In the genomic region with DNA sequence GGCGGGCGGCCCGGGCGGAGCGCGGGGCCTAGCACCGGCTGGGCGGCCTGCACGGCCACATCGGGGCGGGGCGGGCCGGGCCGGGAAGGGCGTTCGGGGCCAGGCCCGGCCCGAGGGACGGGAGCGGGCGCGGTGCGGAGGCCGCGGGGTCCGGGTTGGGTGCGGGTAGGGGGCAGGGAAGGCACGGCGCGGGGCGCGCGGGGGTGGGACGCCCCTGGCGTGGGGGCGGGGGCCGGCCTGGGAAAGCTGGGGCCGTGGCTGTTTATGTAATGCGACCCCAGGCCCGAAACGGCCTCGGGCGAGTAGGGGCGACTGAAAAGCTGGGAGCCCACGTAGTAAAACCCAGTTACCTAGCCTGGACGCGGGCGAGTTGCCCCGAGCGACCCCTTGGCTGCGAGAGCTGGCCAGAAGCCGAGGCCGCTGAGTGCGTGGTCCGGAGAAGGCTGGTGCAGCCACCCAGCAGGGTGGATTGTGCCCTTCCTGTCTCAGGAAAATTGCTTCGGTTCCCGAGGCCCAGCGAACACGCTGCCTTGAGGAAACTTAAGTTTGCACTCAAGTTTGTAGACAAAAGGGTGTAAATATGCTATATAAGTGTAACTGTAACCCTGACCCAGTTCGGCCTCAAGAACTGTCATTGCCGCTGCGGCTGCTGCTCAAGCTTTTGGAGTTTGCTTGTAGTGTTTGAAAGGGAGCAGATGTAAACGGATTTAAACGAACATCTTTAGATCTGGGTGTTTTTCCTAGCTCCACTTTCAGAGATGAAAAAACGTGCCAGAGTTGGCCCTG, we compare ENCODE assay signal across 8 cellular contexts.
DNase-seq lines count a peak whose midpoint lies in the region; ATAC-seq lines count a peak whose summit lies in the region.

No MANE protein-coding gene starts in this region.

- H3K4me2 ChIP-seq in BLaER1 treated with 17β-estradiol and CSF1 and Interleukin-3, amounts not matched to agents 10 nM and 100 nM = peak overlapping the region; percentile 69 to 97 (median 90)

- H3K27me3 Mint-ChIP-seq in T-helper 1 cell treated with Interleukin-12 subunit alpha and Interleukin-12 subunit beta and Interleukin-4 antibody, amounts not matched to agents 30 μg/mL and 1 μg/mL, for 36 hours (ENCODE audit: low read depth) = no peaks in the 10 kb centered on the region

- no peaks in the 10 kb centered on the region for H3K9me3 Mint-ChIP-seq in T-helper 1 cell treated with Interleukin-12 subunit alpha and Interleukin-12 subunit beta and Interleukin-4 antibody, amounts not matched to agents 30 μg/mL and 1 μg/mL, for 36 hours

- H3K27ac ChIP-seq in BLaER1 treated with 17β-estradiol and CSF1 and Interleukin-3, amounts not matched to agents 10 nM and 100 nM = peak overlapping the region; percentile 89 to 95 (median 93)
- H3K27ac ChIP-seq in caudate nucleus (ENCODE audit: low read depth, low read length) = peak overlapping the region; percentile 63

- peaks cover 49 to 52% (median 51%) of the 10 kb centered on the region in 11 experiments for H4K20me1 ChIP-seq in BLaER1 treated with 17β-estradiol and CSF1 and Interleukin-3, amounts not matched to agents 10 nM and 100 nM

- peaks cover 4% of the 10 kb centered on the region for H3K36me3 Mint-ChIP-seq in T-helper 1 cell treated with Interleukin-12 subunit alpha and Interleukin-12 subunit beta and Interleukin-4 antibody, amounts not matched to agents 30 μg/mL and 1 μg/mL, for 36 hours (ENCODE audit: low read depth)

- peak overlapping the region; percentile 68 to 92 (median 86) for H3K4me3 ChIP-seq in BLaER1 treated with 17β-estradiol and CSF1 and Interleukin-3, amounts not matched to agents 10 nM and 100 nM

- H3K4me1 ChIP-seq in BLaER1 treated with 17β-estradiol and CSF1 and Interleukin-3, amounts not matched to agents 10 nM and 100 nM = peaks cover 34 to 58% (median 47%) of the 10 kb centered on the region in 10 experiments

- no peaks in the 10 kb centered on the region for H3K9me3 ChIP-seq in BLaER1 treated with 17β-estradiol and CSF1 and Interleukin-3, amounts not matched to agents 10 nM and 100 nM (replicated peaks in 1 of 11)

- H3K4me1 Mint-ChIP-seq in T-helper 1 cell treated with Interleukin-12 subunit alpha and Interleukin-12 subunit beta and Interleukin-4 antibody, amounts not matched to agents 30 μg/mL and 1 μg/mL, for 36 hours (ENCODE audit: low read depth) = peaks cover 48% of the 10 kb centered on the region

- peak overlapping the region; percentile 89 to 97 (median 94) for H3K9ac ChIP-seq in BLaER1 treated with 17β-estradiol and CSF1 and Interleukin-3, amounts not matched to agents 10 nM and 100 nM

- peak overlapping the region; percentile 72 for H3K27ac Mint-ChIP-seq in T-helper 1 cell treated with Interleukin-12 subunit alpha and Interleukin-12 subunit beta and Interleukin-4 antibody, amounts not matched to agents 30 μg/mL and 1 μg/mL, for 36 hours

- peak overlapping the region; percentile 84 for H3K4me3 Mint-ChIP-seq in T-helper 1 cell treated with Interleukin-12 subunit alpha and Interleukin-12 subunit beta and Interleukin-4 antibody, amounts not matched to agents 30 μg/mL and 1 μg/mL, for 36 hours

- peak; percentile 6 for DNase-seq in GM19238 (ENCODE audit: insufficient read length, low spot score)
- peak in 36 of 61 donors; percentile 2 to 75 (median 38) for DNase-seq in caudate nucleus (lab: John Stamatoyannopoulos, UW)
- DNase-seq in kidney glomerular epithelial cell (lab: John Stamatoyannopoulos, UW) = peak; percentile 29
- DNase-seq in stimulated activated CD4-positive, alpha-beta T cell treated with anti-CD3 and anti-CD28 coated beads, Interleukin-1b, Interleukin-23, amount 100 ng/mL, for 48 hours = peak; percentile 6
- no peak for DNase-seq in NCI-H187 (lab: John Stamatoyannopoulos, UW)

- peak; percentile 43 for ATAC-seq in HG03175 (IDR thresholded peaks at IDR 0.05; ENCODE audit: unreplicated experiment)

- H3K36me3 ChIP-seq in BLaER1 treated with 17β-estradiol and CSF1 and Interleukin-3, amounts not matched to agents 10 nM and 100 nM = peaks cover 8 to 22% (median 14%) of the 10 kb centered on the region in 11 experiments; a peak in 16 of 22 replicates

- no peaks in the 10 kb centered on the region for H3K27me3 ChIP-seq in BLaER1 treated with 17β-estradiol and CSF1 and Interleukin-3, amounts not matched to agents 10 nM and 100 nM

Comparison
In these comparisons a context has a peak if more than half of its experiments do, and no peak if none do; other contexts are left out.
1. DNase-seq: peak in GM19238 (single experiment), caudate nucleus (36 of 61), kidney glomerular epithelial cell (single experiment) and stimulated activated CD4-positive, alpha-beta T cell treated with anti-CD3 and anti-CD28 coated beads, Interleukin-1b, Interleukin-23, amount 100 ng/mL, for 48 hours (single experiment); none in NCI-H187 (0 of 2).